In the genomic region with DNA sequence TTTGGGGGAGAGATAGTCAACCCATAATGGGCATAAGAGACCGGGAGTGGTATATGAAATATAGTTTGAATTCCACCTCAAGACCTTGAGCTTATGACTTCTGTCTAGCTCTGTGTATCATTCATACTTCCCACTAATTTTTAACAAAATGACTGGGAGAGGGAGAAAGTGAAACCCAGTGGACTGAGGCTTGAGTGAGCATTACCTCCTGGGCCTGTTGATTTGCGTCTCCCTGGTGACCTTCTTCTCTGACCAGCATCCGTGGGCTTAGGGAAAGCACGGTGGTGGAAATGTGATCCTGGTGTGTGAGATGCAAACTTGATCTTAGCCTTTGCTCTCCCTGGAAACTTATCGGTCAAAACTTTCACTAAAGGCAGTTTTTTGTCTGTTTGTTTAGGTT, we compare ENCODE assay signal across 9 cellular contexts.
A peak's percentile ranks its signal among the peaks of the same experiment; 100 is the strongest.
DNase-seq lines count a peak whose midpoint lies in the region; ATAC-seq, FAIRE-seq and TF ChIP-seq lines count a peak whose summit lies in the region.
"Had no signal": no experiment of that assay in that cellular context is flagged by ENCODE, and none has a peak within 500 bp of the region (broad histone marks: within the 10 kb centered on the region; RNA-seq: fewer than 3 reads in every experiment).

No MANE protein-coding gene starts in this region.

- no peak overlapping the region for H3K27ac ChIP-seq in astrocyte (ENCODE audit: low read depth, low read length)
- H3K27ac ChIP-seq: WERI-Rb-1 had no signal

- peaks cover 48% of the 10 kb centered on the region for H3K36me3 Mint-ChIP-seq in astrocyte (ENCODE audit: low read depth, unreplicated experiment)
- peaks cover 95% of the 10 kb centered on the region for H3K36me3 Mint-ChIP-seq in stimulated activated memory B cell treated with anti-CD40 and anti-IgM and Interleukin-4, amounts not matched to agents 10 μg/mL and 1 μg/mL and 100 μg/mL, for 72 hours

- no peak overlapping the region for H3K27ac Mint-ChIP-seq in astrocyte (ENCODE audit: unreplicated experiment)
- peak overlapping the region; percentile 80 for H3K27ac Mint-ChIP-seq in stimulated activated memory B cell treated with anti-CD40 and anti-IgM and Interleukin-4, amounts not matched to agents 10 μg/mL and 1 μg/mL and 100 μg/mL, for 72 hours

- peaks cover 9% of the 10 kb centered on the region for H3K4me1 Mint-ChIP-seq in astrocyte (ENCODE audit: low read depth, unreplicated experiment)
- peaks cover 28% of the 10 kb centered on the region for H3K4me1 Mint-ChIP-seq in stimulated activated memory B cell treated with anti-CD40 and anti-IgM and Interleukin-4, amounts not matched to agents 10 μg/mL and 1 μg/mL and 100 μg/mL, for 72 hours

- FAIRE-seq in astrocyte (lab: Jason Lieb, UNC), result no peak
- FAIRE-seq in islet of Langerhans (lab: Jason Lieb, UNC), result peak; percentile 62

- no peaks in the 10 kb centered on the region for H3K27me3 Mint-ChIP-seq in astrocyte (ENCODE audit: low read depth, unreplicated experiment)
- no peaks in the 10 kb centered on the region for H3K27me3 Mint-ChIP-seq in stimulated activated memory B cell treated with anti-CD40 and anti-IgM and Interleukin-4, amounts not matched to agents 10 μg/mL and 1 μg/mL and 100 μg/mL, for 72 hours

- H3K27me3 ChIP-seq in astrocyte (ENCODE audit: insufficient read depth, low read length), result no peaks in the 10 kb centered on the region

- H3K4me3 ChIP-seq in astrocyte (ENCODE audit: insufficient read depth, low read depth, low read length), result no peak overlapping the region

- no peak overlapping the region for H2AFZ ChIP-seq in astrocyte (ENCODE audit: low read depth, low read length)

- ATAC-seq in GM21619 (IDR thresholded peaks at IDR 0.05; ENCODE audit: unreplicated experiment), result peak; percentile 42
- peak; percentile 55 for ATAC-seq in stimulated activated memory B cell treated with anti-CD40 and anti-IgM and Interleukin-4, amounts not matched to agents 10 μg/mL and 1 μg/mL and 100 μg/mL, for 72 hours

- TF ChIP-seq CTCF in astrocyte (IDR thresholded peaks at IDR 0.05; ENCODE audit: insufficient read depth, low read depth, low read length), result no peak

- peaks cover 20% of the 10 kb centered on the region for H3K36me3 ChIP-seq in astrocyte (ENCODE audit: insufficient read depth, low read length)
- H3K36me3 ChIP-seq: WERI-Rb-1 had no signal

- DNase-seq in astrocyte (ENCODE audit: low read depth), result peak; percentile 63
- no peak for DNase-seq in DMS114 treated with DMSO at 0.1 percent for 48 hours (lab: John Stamatoyannopoulos, UW; ENCODE audit: unreplicated experiment)
- DNase-seq in retina, result no peak
- DNase-seq in NCI-H1105 (lab: John Stamatoyannopoulos, UW), result no peak
- DNase-seq in activated CD4-positive, alpha-beta T cell treated with anti-CD3 and anti-CD28 coated beads, Interleukin-2, amount 50 U/mL, for 4 hours, result no peak
- DNase-seq: WERI-Rb-1 had no signal

- no peaks in the 10 kb centered on the region for H3K79me2 ChIP-seq in astrocyte (ENCODE audit: insufficient read depth, low read length)

- peak overlapping the region; percentile 18 for H3K4me2 ChIP-seq in astrocyte (ENCODE audit: low read length)

- H3K4me1 ChIP-seq in astrocyte (ENCODE audit: insufficient read depth, low read length), result no peaks in the 10 kb centered on the region

- no peak overlapping the region for H3K4me3 Mint-ChIP-seq in astrocyte (ENCODE audit: unreplicated experiment)
- no peak overlapping the region for H3K4me3 Mint-ChIP-seq in stimulated activated memory B cell treated with anti-CD40 and anti-IgM and Interleukin-4, amounts not matched to agents 10 μg/mL and 1 μg/mL and 100 μg/mL, for 72 hours

- peaks cover 12% of the 10 kb centered on the region for H3K9me3 Mint-ChIP-seq in astrocyte (ENCODE audit: unreplicated experiment)
- peaks cover 8% of the 10 kb centered on the region for H3K9me3 Mint-ChIP-seq in stimulated activated memory B cell treated with anti-CD40 and anti-IgM and Interleukin-4, amounts not matched to agents 10 μg/mL and 1 μg/mL and 100 μg/mL, for 72 hours

- no peak overlapping the region for H3K9ac ChIP-seq in astrocyte (ENCODE audit: low read length)

- peaks cover 6% of the 10 kb centered on the region for H4K20me1 ChIP-seq in astrocyte (ENCODE audit: insufficient read depth, low read length)

- no peaks in the 10 kb centered on the region for H3K9me3 ChIP-seq in astrocyte (ENCODE audit: insufficient read depth, low read depth, low read length)
